ENCODE assay signal across 10 cellular contexts in the genomic region with DNA sequence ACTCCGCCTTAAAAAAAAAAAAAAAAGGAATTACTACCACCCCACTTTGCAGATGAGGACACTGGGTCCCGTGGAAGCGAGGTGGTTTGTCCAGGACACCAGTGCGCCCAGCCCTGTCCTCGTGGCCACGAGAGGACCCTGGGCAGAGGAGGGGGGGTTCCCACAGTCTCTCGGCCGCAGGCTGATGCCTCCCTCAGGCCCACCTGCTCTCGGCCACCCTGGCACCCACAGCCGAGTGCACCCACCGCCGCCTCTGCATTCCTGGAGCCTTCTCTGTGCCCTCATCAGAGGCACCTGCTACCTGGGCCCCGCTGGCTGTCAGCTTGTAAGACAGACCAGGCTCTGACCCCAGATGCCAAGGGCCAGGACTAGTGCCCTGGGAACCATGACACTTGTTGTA. TPM values are rescaled to one million over a fixed set of nuclear protein-coding genes. Genes with fewer than 3 reads are reported as not detected.
"Had no signal": no experiment of that assay in that cellular context is flagged by ENCODE, and none has a peak within 500 bp of the region (broad histone marks: within the 10 kb centered on the region; RNA-seq: fewer than 3 reads in every experiment).

No MANE protein-coding gene starts in this region.

- H3K9ac ChIP-seq: GM23248 had no signal

- H2AFZ ChIP-seq: GM23248 had no signal

- H3K27ac ChIP-seq: GM23248, HL-60 had no signal

- ATAC-seq: HepG2, K562 had no signal

- H3K4me3 Mint-ChIP-seq: H9 had no signal

- DNase-seq: GM23248, GOT3, H9, HCEC 1CT, KG1 had no signal

- H3K4me3 ChIP-seq: GM23248, K562 had no signal

RNA-seq across cellular contexts. Expression of gene PVALEF, which starts 28.1 kb away (rescaled TPM):
- total RNA-seq: GM23248, H4, H9, HT1080, K562 had no signal
- polyA plus RNA-seq: GM23248, K562 had no signal
